In the genomic region with DNA sequence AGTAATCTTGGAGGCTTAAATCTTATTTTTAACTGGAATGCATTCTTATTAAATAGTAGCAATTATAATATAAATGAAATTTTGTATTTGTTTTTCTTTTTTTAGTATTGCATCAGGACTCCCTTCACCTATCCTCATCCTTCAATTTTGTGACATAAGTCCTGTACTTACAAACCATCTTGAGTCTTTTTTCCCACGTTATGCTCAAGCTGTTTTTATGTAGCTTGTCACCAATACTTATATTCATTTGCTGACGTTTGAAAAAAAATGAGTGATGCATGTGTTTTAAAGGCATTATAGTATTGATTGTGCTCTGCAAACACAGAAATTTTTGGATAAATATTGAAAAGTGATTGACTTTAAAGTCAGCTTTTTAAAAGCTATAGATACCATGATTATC, we compare ENCODE assay signal across 18 cellular contexts. TPM values are rescaled to one million over a fixed set of nuclear protein-coding genes. Genes with fewer than 3 reads are reported as not detected.
DNase-seq lines count a peak whose midpoint lies in the region; ATAC-seq and TF ChIP-seq lines count a peak whose summit lies in the region.
"Had no signal": no experiment of that assay in that cellular context is flagged by ENCODE, and none has a peak within 500 bp of the region (broad histone marks: within the 10 kb centered on the region; RNA-seq: fewer than 3 reads in every experiment).

No MANE protein-coding gene starts in this region.

- H2AFZ ChIP-seq in neural progenitor cell (replicated peaks), result no peak overlapping the region
- H2AFZ ChIP-seq: parathyroid adenoma had no signal

- H4K20me1 ChIP-seq in neural progenitor cell (ENCODE audit: low read depth), result peaks cover 9% of the 10 kb centered on the region

- no peaks in the 10 kb centered on the region for H3K79me2 ChIP-seq in neural progenitor cell (ENCODE audit: low read depth)
- H3K79me2 ChIP-seq: parathyroid adenoma had no signal

- peaks cover 34% of the 10 kb centered on the region for H3K36me3 Mint-ChIP-seq in activated CD8-positive, alpha-beta memory T cell treated with anti-CD3 and anti-CD28 coated beads, Interleukin-2, amount 10 ng/mL, durations not matched to agents 7 days and 5 days
- H3K36me3 Mint-ChIP-seq in activated T-helper 17 cell treated with anti-CD3 and anti-CD28 coated beads, Interleukin-2, amount 50 U/mL, for 72 hours (ENCODE audit: low read depth), result peaks cover 68% of the 10 kb centered on the region
- peaks cover 11% of the 10 kb centered on the region for H3K36me3 Mint-ChIP-seq in neural progenitor cell

- CTCF ChIA-PET in activated CD8-positive, alpha-beta memory T cell treated with anti-CD3 and anti-CD28 coated beads, Interleukin-2, amount 10 ng/mL, durations not matched to agents 7 days and 5 days (lab: Charles Lee), result interaction anchor here (0.8 to 4.2 kb wide), 13 partner anchors 9 to 242 kb away, joined by 3 to 24 read pairs (median 4); a partner anchor contains a TSS

- no peak overlapping the region for H3K4me2 ChIP-seq in neural progenitor cell
- H3K4me2 ChIP-seq: KMS-11 had no signal

- H3K4me1 Mint-ChIP-seq in activated CD8-positive, alpha-beta memory T cell treated with anti-CD3 and anti-CD28 coated beads, Interleukin-2, amount 10 ng/mL, durations not matched to agents 7 days and 5 days, result peaks cover 58% of the 10 kb centered on the region
- H3K4me1 Mint-ChIP-seq in activated T-helper 17 cell treated with anti-CD3 and anti-CD28 coated beads, Interleukin-2, amount 50 U/mL, for 72 hours, result peaks cover 39% of the 10 kb centered on the region
- no peaks in the 10 kb centered on the region for H3K4me1 Mint-ChIP-seq in neural progenitor cell

- no peak for TF ChIP-seq CTCF in psoas muscle (IDR thresholded peaks at IDR 0.05)
- TF ChIP-seq CTCF in neural progenitor cell (IDR thresholded peaks at IDR 0.05), result no peak
- TF ChIP-seq CTCF in upper lobe of left lung (IDR thresholded peaks at IDR 0.05), result no peak

- no peaks in the 10 kb centered on the region for H3K9me3 Mint-ChIP-seq in activated CD8-positive, alpha-beta memory T cell treated with anti-CD3 and anti-CD28 coated beads, Interleukin-2, amount 10 ng/mL, durations not matched to agents 7 days and 5 days (ENCODE audit: low read depth)
- no peaks in the 10 kb centered on the region for H3K9me3 Mint-ChIP-seq in activated T-helper 17 cell treated with anti-CD3 and anti-CD28 coated beads, Interleukin-2, amount 50 U/mL, for 72 hours
- H3K9me3 Mint-ChIP-seq in neural progenitor cell, result no peaks in the 10 kb centered on the region

- peak overlapping the region; percentile 65 for H3K4me3 Mint-ChIP-seq in activated CD8-positive, alpha-beta memory T cell treated with anti-CD3 and anti-CD28 coated beads, Interleukin-2, amount 10 ng/mL, durations not matched to agents 7 days and 5 days
- H3K4me3 Mint-ChIP-seq in activated T-helper 17 cell treated with anti-CD3 and anti-CD28 coated beads, Interleukin-2, amount 50 U/mL, for 72 hours, result peak overlapping the region; percentile 93
- H3K4me3 Mint-ChIP-seq in neural progenitor cell, result no peak overlapping the region

- no peaks in the 10 kb centered on the region for H3K36me3 ChIP-seq in psoas muscle (ENCODE audit: insufficient read depth in 1 of 2, low read depth in 1 of 2)
- H3K36me3 ChIP-seq in neural progenitor cell, result no peaks in the 10 kb centered on the region
- H3K36me3 ChIP-seq in upper lobe of left lung, result peaks cover 0 to 15% (median 2%) of the 10 kb centered on the region in 4 donors

- no peak overlapping the region for H3K4me3 ChIP-seq in psoas muscle
- no peak overlapping the region for H3K4me3 ChIP-seq in neural progenitor cell
- H3K4me3 ChIP-seq in upper lobe of left lung, result no peak overlapping the region
- H3K4me3 ChIP-seq: mucosa of descending colon had no signal

- peaks cover 47% of the 10 kb centered on the region for H3K4me1 ChIP-seq in psoas muscle
- no peaks in the 10 kb centered on the region for H3K4me1 ChIP-seq in neural progenitor cell
- H3K4me1 ChIP-seq in upper lobe of left lung, result peaks cover 0 to 10% (median 5%) of the 10 kb centered on the region in 4 donors
- H3K4me1 ChIP-seq: parathyroid adenoma had no signal

- no peak overlapping the region for H3K9ac ChIP-seq in neural progenitor cell
- H3K9ac ChIP-seq: KMS-11, parathyroid adenoma had no signal

- TF ChIP-seq EP300 in upper lobe of left lung (IDR thresholded peaks at IDR 0.05), result no peak

- WGBS in psoas muscle, 3 donors, result 80 to 84% (median 83%) methylated on average over 2 of the region's 2 CpGs
- WGBS in upper lobe of left lung, 2 donors, result 82 to 87% methylated on average over 2 of the region's 2 CpGs

- intact Hi-C loops in psoas muscle (cut with DNase I), result loop anchor here in 1 of 2 donors (5.0 kb wide), 1 partner anchor 40 kb away; no protein-coding TSS in a partner anchor

- no peaks in the 10 kb centered on the region for H3K27me3 Mint-ChIP-seq in activated CD8-positive, alpha-beta memory T cell treated with anti-CD3 and anti-CD28 coated beads, Interleukin-2, amount 10 ng/mL, durations not matched to agents 7 days and 5 days
- H3K27me3 Mint-ChIP-seq in activated T-helper 17 cell treated with anti-CD3 and anti-CD28 coated beads, Interleukin-2, amount 50 U/mL, for 72 hours, result no peaks in the 10 kb centered on the region
- H3K27me3 Mint-ChIP-seq in neural progenitor cell (ENCODE audit: insufficient read depth, low read depth), result peaks cover 2% of the 10 kb centered on the region

- peak overlapping the region; percentile 20 for H3K27ac ChIP-seq in psoas muscle
- no peak overlapping the region for H3K27ac ChIP-seq in neural progenitor cell
- H3K27ac ChIP-seq in upper lobe of left lung, result no peak overlapping the region
- H3K27ac ChIP-seq: KMS-11, parathyroid adenoma had no signal

- H3K27me3 ChIP-seq in psoas muscle (ENCODE audit: insufficient read depth in 3 of 3, low read length in 2 of 3) (no peaks in the 10 kb centered on the region), neural progenitor cell (no peaks in the 10 kb centered on the region), upper lobe of left lung (no peaks in the 10 kb centered on the region)

- H3F3A ChIP-seq in neural progenitor cell (ENCODE audit: low read depth), result peaks cover 5% of the 10 kb centered on the region

- H3K27ac Mint-ChIP-seq in activated CD8-positive, alpha-beta memory T cell treated with anti-CD3 and anti-CD28 coated beads, Interleukin-2, amount 10 ng/mL, durations not matched to agents 7 days and 5 days, result peak overlapping the region; percentile 87
- H3K27ac Mint-ChIP-seq in activated T-helper 17 cell treated with anti-CD3 and anti-CD28 coated beads, Interleukin-2, amount 50 U/mL, for 72 hours, result no peak overlapping the region
- no peak overlapping the region for H3K27ac Mint-ChIP-seq in neural progenitor cell

- no peaks in the 10 kb centered on the region for H3K9me3 ChIP-seq in psoas muscle
- H3K9me3 ChIP-seq in neural progenitor cell (ENCODE audit: low read depth), result no peaks in the 10 kb centered on the region
- no peaks in the 10 kb centered on the region for H3K9me3 ChIP-seq in upper lobe of left lung
- H3K9me3 ChIP-seq: mucosa of descending colon had no signal

- TF ChIP-seq POLR2A in upper lobe of left lung (IDR thresholded peaks at IDR 0.05), result no peak

- no peak for ATAC-seq in activated CD8-positive, alpha-beta memory T cell treated with anti-CD3 and anti-CD28 coated beads, Interleukin-2, amount 10 ng/mL, durations not matched to agents 7 days and 5 days
- ATAC-seq in activated T-helper 17 cell treated with anti-CD3 and anti-CD28 coated beads, Interleukin-2, amount 50 U/mL, for 72 hours (replicated peaks), result no peak
- ATAC-seq in psoas muscle, result no peak
- ATAC-seq in HG02759 (IDR thresholded peaks at IDR 0.05; ENCODE audit: unreplicated experiment), result no peak
- no peak for ATAC-seq in upper lobe of left lung (ENCODE audit: low FRiP score in 2 of 2)
- ATAC-seq: mucosa of descending colon had no signal

- no peak for DNase-seq in activated CD8-positive, alpha-beta memory T cell treated with anti-CD3 and anti-CD28 coated beads, Interleukin-2, amount 10 ng/mL, durations not matched to agents 7 days and 5 days
- DNase-seq in activated CD8-positive, alpha-beta memory T cell treated with anti-CD3 and anti-CD28 coated beads, Interleukin-2, amount 50 U/mL, for 48 hours, result no peak
- DNase-seq in NOMO-1 (lab: John Stamatoyannopoulos, UW; ENCODE audit: unreplicated experiment in 2 of 2) (peak; percentile 15 to 72), psoas muscle (no peak), neural progenitor cell (ENCODE audit: low spot score) (no peak), upper lobe of left lung (no peak)
- DNase-seq: amniotic stem cell; central memory CD4-positive, alpha-beta T cell; GDM1; hippocampal formation; mucosa of descending colon; NCI-H1417 treated with DMSO at 0.1 percent for 48 hours; NCI-H2227 treated with DMSO at 0.1 percent for 48 hours; SHP77 had no signal

RNA-seq across cellular contexts. Expression of a gene that starts 0.9 kb away (rescaled TPM):
- 10 to 100 TPM; 11.1 to 13.1 TPM for total RNA-seq in activated CD8-positive, alpha-beta memory T cell treated with anti-CD3 and anti-CD28 coated beads, Interleukin-2, amount 10 ng/mL, durations not matched to agents 7 days and 5 days
- 10 to 100 TPM in 1 of 2 donors, 1 to 10 TPM in 1; 8.7 to 10.1 TPM for total RNA-seq in activated T-helper 17 cell treated with anti-CD3 and anti-CD28 coated beads, Interleukin-2, amount 50 U/mL, for 72 hours
- under 1 TPM in 1 of 4 donors, not detected in 3; 0.27 TPM for total RNA-seq in psoas muscle
- under 1 TPM in 1 of 3 donors, not detected in 2; 0.01 TPM for polyA plus RNA-seq in psoas muscle
- not detected in 2 replicates for total RNA-seq in neural progenitor cell (ENCODE audit: low replicate concordance)
- under 1 TPM in 2 of 6 donors, not detected in 4; 0.52 to 0.94 TPM for total RNA-seq in upper lobe of left lung

RNA-seq across cellular contexts. Expression of a gene that starts 49.9 kb away (rescaled TPM):
- 10 to 100 TPM; 15.3 to 19.5 TPM for total RNA-seq in activated CD8-positive, alpha-beta memory T cell treated with anti-CD3 and anti-CD28 coated beads, Interleukin-2, amount 10 ng/mL, durations not matched to agents 7 days and 5 days
- total RNA-seq in activated T-helper 17 cell treated with anti-CD3 and anti-CD28 coated beads, Interleukin-2, amount 50 U/mL, for 72 hours, result 10 to 100 TPM; 92.4 to 95.1 TPM
- 1 to 10 TPM in 2 of 4 donors, under 1 TPM in 2; 0.80 to 1.4 (median 1.00) TPM for total RNA-seq in psoas muscle
- polyA plus RNA-seq in psoas muscle, result under 1 TPM; 0.67 to 0.69 (median 0.69) TPM
- total RNA-seq in neural progenitor cell (ENCODE audit: low replicate concordance), result not detected in 2 replicates
- 10 to 100 TPM in 3 of 6 donors, 1 to 10 TPM in 3; 2.6 to 13.5 (median 10.0) TPM for total RNA-seq in upper lobe of left lung

RNA-seq across cellular contexts. Expression of a gene that starts 56.6 kb away (rescaled TPM):
- total RNA-seq in activated CD8-positive, alpha-beta memory T cell treated with anti-CD3 and anti-CD28 coated beads, Interleukin-2, amount 10 ng/mL, durations not matched to agents 7 days and 5 days, result 10 to 100 TPM; 52.8 to 60.8 TPM
- 10 to 100 TPM; 39.0 to 46.1 TPM for total RNA-seq in activated T-helper 17 cell treated with anti-CD3 and anti-CD28 coated beads, Interleukin-2, amount 50 U/mL, for 72 hours
- 10 to 100 TPM; 65.1 to 79.2 (median 71.0) TPM for total RNA-seq in psoas muscle
- 10 to 100 TPM; 54.1 to 97.1 (median 71.7) TPM for polyA plus RNA-seq in psoas muscle
- total RNA-seq in neural progenitor cell (ENCODE audit: low replicate concordance), result 87.7 and 93.2 TPM in 2 replicates
- 10 to 100 TPM; 29.3 to 55.5 (median 47.7) TPM for total RNA-seq in upper lobe of left lung

Comparison
In these comparisons a context has a peak if more than half of its experiments do, and no peak if none do; other contexts are left out.
1. DNase-seq: peak in NOMO-1 (2 of 2); none in activated CD8-positive, alpha-beta memory T cell treated with anti-CD3 and anti-CD28 coated beads, Interleukin-2, amount 10 ng/mL, durations not matched to agents 7 days and 5 days (single experiment), activated CD8-positive, alpha-beta memory T cell treated with anti-CD3 and anti-CD28 coated beads, Interleukin-2, amount 50 U/mL, for 48 hours (single experiment), psoas muscle (0 of 2), neural progenitor cell (single experiment) and upper lobe of left lung (0 of 2).
2. RNA of a gene that starts 49.9 kb away (total RNA-seq): 92.4 to 95.1 TPM in activated T-helper 17 cell treated with anti-CD3 and anti-CD28 coated beads, Interleukin-2, amount 50 U/mL, for 72 hours; 15.3 to 19.5 TPM in activated CD8-positive, alpha-beta memory T cell treated with anti-CD3 and anti-CD28 coated beads, Interleukin-2, amount 10 ng/mL, durations not matched to agents 7 days and 5 days, 2.6 to 13.5 TPM in upper lobe of left lung, 0.80 to 1.4 TPM in psoas muscle and not detected in neural progenitor cell; every median in the first group is over 4 times any median in the second.